In the genomic region with DNA sequence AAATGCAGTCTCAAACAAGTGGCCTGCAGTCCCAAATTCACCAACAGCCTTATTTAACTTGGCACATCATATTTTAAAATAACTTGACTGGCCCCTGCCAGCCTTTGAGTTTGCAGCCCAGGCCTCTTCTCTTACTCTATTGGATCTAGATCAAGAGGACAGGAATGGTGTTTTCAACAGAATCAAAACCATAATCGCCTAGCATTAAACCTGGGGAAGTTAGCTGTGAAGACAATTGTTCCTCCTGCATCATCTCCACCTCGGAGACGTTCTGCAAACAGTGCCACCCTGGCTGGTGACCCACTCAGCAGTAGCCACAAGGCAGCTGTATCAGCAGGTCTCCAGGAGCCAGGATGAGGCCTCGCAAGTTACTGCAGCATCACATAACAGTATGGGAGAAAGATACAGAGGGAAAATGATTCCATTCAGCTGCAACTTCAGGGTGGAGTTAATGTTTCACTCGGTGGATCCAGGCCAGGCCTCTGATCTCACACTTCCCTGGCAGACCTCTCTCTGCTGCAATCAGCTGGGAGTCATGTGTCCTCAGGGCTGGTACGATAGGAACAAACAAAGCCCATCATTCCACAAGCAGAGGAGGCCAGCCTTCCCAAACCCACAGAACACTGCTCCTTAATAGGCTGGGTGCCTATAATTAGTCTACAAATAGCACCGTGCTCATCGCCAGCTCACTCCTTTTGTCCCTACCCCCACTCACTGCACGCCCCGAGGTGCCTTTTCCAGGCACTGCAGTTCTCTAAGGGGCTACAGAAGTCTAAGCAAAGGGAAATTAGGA, we compare ENCODE assay signal across 8 cellular contexts. TPM values are rescaled to one million over a fixed set of nuclear protein-coding genes. Genes with fewer than 3 reads are reported as not detected.
DNase-seq lines count a peak whose midpoint lies in the region; ATAC-seq and TF ChIP-seq lines count a peak whose summit lies in the region.
"Had no signal": no experiment of that assay in that cellular context is flagged by ENCODE, and none has a peak within 500 bp of the region (broad histone marks: within the 10 kb centered on the region; RNA-seq: fewer than 3 reads in every experiment).

No MANE protein-coding gene starts in this region.

- H3K18ac ChIP-seq in IMR-90 (ENCODE audit: low read depth, low read length) = no peak overlapping the region

- H3K4me2 ChIP-seq in IMR-90 (ENCODE audit: low read depth, low read length) = no peak overlapping the region

- H3K14ac ChIP-seq in IMR-90 (replicated peaks; ENCODE audit: low read depth, low read length) = no peak overlapping the region

- H3K79me1 ChIP-seq in IMR-90 (ENCODE audit: low read depth in 1 of 2, low read length in 2 of 2) = no peaks in the 10 kb centered on the region

- H4K8ac ChIP-seq in IMR-90 (ENCODE audit: low read depth in 2 of 2, low read length in 2 of 2) = no peak overlapping the region

- H3K9me3 ChIP-seq in IMR-90 (ENCODE audit: control insufficient read depth, insufficient read depth, low read length) (no peaks in the 10 kb centered on the region), stomach smooth muscle (ENCODE audit: control insufficient read depth in 2 of 2, low read length in 2 of 2) (no peaks in the 10 kb centered on the region), BE2C (no peaks in the 10 kb centered on the region)

- in situ Hi-C loops in IMR-90 (cut with MboI; ENCODE audit: low sequenced_read_pairs) = loop anchor here (5.0 kb wide), 1 partner anchor 152 kb away; no protein-coding TSS in a partner anchor

- no peak overlapping the region for H3K27ac ChIP-seq in IMR-90 (ENCODE audit: insufficient read depth, low read length)
- H3K27ac ChIP-seq in angular gyrus (ENCODE audit: low read depth, low read length) = peak overlapping the region; percentile 58
- H3K27ac ChIP-seq in stomach smooth muscle (ENCODE audit: low read length) = peak overlapping the region; percentile 13

- H3K27me3 ChIP-seq in IMR-90 (ENCODE audit: control insufficient read depth, insufficient read depth, low read length) = no peaks in the 10 kb centered on the region; the same call in 1 of the 2 replicates
- H3K27me3 ChIP-seq in stomach smooth muscle (ENCODE audit: control insufficient read depth in 1 of 2, insufficient read depth in 2 of 2, low read length in 2 of 2) = no peaks in the 10 kb centered on the region
- H3K27me3 ChIP-seq in BE2C = peaks cover 5% of the 10 kb centered on the region; the same call in 1 of the 2 replicates

- peak overlapping the region; percentile 9 for H2AFZ ChIP-seq in IMR-90 (replicated peaks; ENCODE audit: low read length, poor library complexity)

- WGBS in IMR-90 (ENCODE audit: extremely low coverage in 2 of 2, insufficient read length in 1 of 2), 2 experiments = no CpG with 5 or more reads among the region's 10 CpGs

- H4K5ac ChIP-seq in IMR-90 (ENCODE audit: low read depth, low read length) = no peak overlapping the region

- H3K4me1 ChIP-seq in IMR-90 (ENCODE audit: control insufficient read depth, insufficient read depth, low read length) = no peaks in the 10 kb centered on the region
- peaks cover 20% of the 10 kb centered on the region for H3K4me1 ChIP-seq in stomach smooth muscle (ENCODE audit: control insufficient read depth, insufficient read depth, low read length)
- no peaks in the 10 kb centered on the region for H3K4me1 ChIP-seq in BE2C

- CTCF ChIA-PET in IMR-90 (lab: Yijun Ruan, JAX) = no interaction called here

- no peaks in the 10 kb centered on the region for H3K9me1 ChIP-seq in IMR-90 (ENCODE audit: insufficient read depth, low read length)

- no peak overlapping the region for H3K4ac ChIP-seq in IMR-90 (ENCODE audit: low read depth, low read length)

- no peak for TF ChIP-seq CTCF in IMR-90 (conservative IDR thresholded peaks at IDR 0.05; ENCODE audit: low read depth, low read length)
- TF ChIP-seq CTCF in BE2C (IDR thresholded peaks at IDR 0.05; ENCODE audit: low read depth, low read length) = no peak

- BruUV-seq in IMR-90 (replicated peaks; lab: Mats Ljungman, UMichigan) = no TSS peak

- no peak overlapping the region for H2AK5ac ChIP-seq in IMR-90 (ENCODE audit: low read depth, low read length)

- TF ChIP-seq POLR2A in IMR-90 (IDR thresholded peaks at IDR 0.05; ENCODE audit: low read depth, low read length) = no peak

- peak; percentile 77 for ATAC-seq in IMR-90 (ENCODE audit: low read depth)
- ATAC-seq in GM18907 (IDR thresholded peaks at IDR 0.05; ENCODE audit: unreplicated experiment) = no peak
- ATAC-seq in GM19328 (IDR thresholded peaks at IDR 0.05; ENCODE audit: unreplicated experiment) = no peak

- no peak overlapping the region for H3K56ac ChIP-seq in IMR-90 (ENCODE audit: extremely low read depth, insufficient read depth, low read length)

- H4K20me1 ChIP-seq in IMR-90 (ENCODE audit: insufficient read depth, low read length) = no peaks in the 10 kb centered on the region

- POLR2A ChIA-PET in IMR-90 (lab: Charles Lee; ENCODE audit: unreplicated experiment) = no interaction called here

- peak; percentile 64 for DNase-seq in IMR-90
- DNase-seq in inferior parietal cortex (ENCODE audit: extremely low spot score) = peak; percentile 76
- no peak for DNase-seq in BE2C
- DNase-seq: naive B cell had no signal

- dilution Hi-C loops in IMR-90 (cut with HindIII; ENCODE audit: low sequenced_read_pairs, unreplicated experiment) = no loop called here

- no peak overlapping the region for H4K91ac ChIP-seq in IMR-90 (ENCODE audit: insufficient read depth, low read depth, low read length)

- no peak overlapping the region for H3K23ac ChIP-seq in IMR-90 (ENCODE audit: low read depth, low read length)

- H2BK15ac ChIP-seq in IMR-90 (ENCODE audit: low read depth, low read length) = no peak overlapping the region

- H2BK20ac ChIP-seq in IMR-90 (ENCODE audit: low read depth, low read length) = no peak overlapping the region

- H3K9ac ChIP-seq in IMR-90 (ENCODE audit: low read depth, low read length) = no peak overlapping the region
- H3K9ac ChIP-seq in stomach smooth muscle (ENCODE audit: low read length in 2 of 2) = peak overlapping the region in 1 of 2 donors; percentile 47

- H2BK5ac ChIP-seq in IMR-90 (ENCODE audit: low read depth, low read length, poor library complexity, severe bottlenecking) = no peak overlapping the region

- no peak overlapping the region for H2BK120ac ChIP-seq in IMR-90 (ENCODE audit: low read depth, low read length)

- H3K36me3 ChIP-seq in IMR-90 (ENCODE audit: control insufficient read depth, insufficient read depth, low read length) = no peaks in the 10 kb centered on the region
- no peaks in the 10 kb centered on the region for H3K36me3 ChIP-seq in stomach smooth muscle (ENCODE audit: control insufficient read depth in 2 of 2, insufficient read depth in 2 of 2, low read length in 2 of 2)
- no peaks in the 10 kb centered on the region for H3K36me3 ChIP-seq in BE2C

- intact Hi-C loops in IMR-90 (cut with micrococcal nuclease) = loop anchor here (5.0 kb wide), 1 partner anchor 372 kb away; a partner anchor contains a TSS

- TF ChIP-seq RAD21 in IMR-90 (IDR thresholded peaks at IDR 0.05; ENCODE audit: low read length) = no peak

- no peak overlapping the region for H3K4me3 ChIP-seq in IMR-90 (ENCODE audit: insufficient read depth, low read depth, low read length)
- no peak overlapping the region for H3K4me3 ChIP-seq in stomach smooth muscle (ENCODE audit: low read length in 2 of 2)
- no peak overlapping the region for H3K4me3 ChIP-seq in BE2C (ENCODE audit: low read depth, low read length)

- H2AK9ac ChIP-seq in IMR-90 (replicated peaks; ENCODE audit: low read depth, low read length, poor library complexity) = no peak overlapping the region

TF ChIP-seq in IMR-90, 13 proteins besides CTCF, POLR2A, EP300 and RAD21:
- TF ChIP-seq RCOR1 (IDR thresholded peaks at IDR 0.05; ENCODE audit: insufficient replicate concordance, low read length) (no peak), SMC3 (IDR thresholded peaks at IDR 0.05; ENCODE audit: low read depth, low read length) (no peak), CEBPB (IDR thresholded peaks at IDR 0.05; ENCODE audit: low read depth, low read length) (no peak)
- TF ChIP-seq, protein P1, sequence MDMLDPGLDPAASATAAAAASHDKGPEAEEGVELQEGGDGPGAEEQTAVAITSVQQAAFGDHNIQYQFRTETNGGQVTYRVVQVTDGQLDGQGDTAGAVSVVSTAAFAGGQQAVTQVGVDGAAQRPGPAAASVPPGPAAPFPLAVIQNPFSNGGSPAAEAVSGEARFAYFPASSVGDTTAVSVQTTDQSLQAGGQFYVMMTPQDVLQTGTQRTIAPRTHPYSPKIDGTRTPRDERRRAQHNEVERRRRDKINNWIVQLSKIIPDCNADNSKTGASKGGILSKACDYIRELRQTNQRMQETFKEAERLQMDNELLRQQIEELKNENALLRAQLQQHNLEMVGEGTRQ (IDR thresholded peaks at IDR 0.05; ENCODE audit: low read depth, low read length) = peak; percentile 67; the same call in 1 of the 2 replicates
TF ChIP-seq in IMR-90: peak in this region for 1.

RNA-seq across cellular contexts. Expression of a gene that starts 18.6 kb away (rescaled TPM):
- under 0.01 TPM in 2 replicates for total RNA-seq in IMR-90 (2012; rRNA removed)
- polyA plus RNA-seq in IMR-90 (2012; rRNA removed) = 0.05 and 0.10 TPM in 2 replicates
- polyA plus RNA-seq in IMR-90 (2012; cell fraction: cytosol; rRNA removed) = 0.04 TPM in 2 replicates
- 0.01 TPM in 2 replicates for polyA plus RNA-seq in IMR-90 (2012; cell fraction: nucleus; rRNA removed; ENCODE audit: low replicate concordance)
- 0.08 TPM for polyA plus RNA-seq in BE2C (2012; ENCODE audit: insufficient read depth, insufficient read length, low read depth)

RNA-seq across cellular contexts. Expression of a gene that starts 29.8 kb away (rescaled TPM):
- not detected in 2 replicates for total RNA-seq in IMR-90 (2012; rRNA removed)
- not detected in 2 replicates for polyA plus RNA-seq in IMR-90 (2012; rRNA removed)
- not detected in 2 replicates for polyA plus RNA-seq in IMR-90 (2012; cell fraction: cytosol; rRNA removed)
- not detected in 2 replicates for polyA plus RNA-seq in IMR-90 (2012; cell fraction: nucleus; rRNA removed; ENCODE audit: low replicate concordance)
- not detected for polyA plus RNA-seq in BE2C (2012; ENCODE audit: insufficient read depth, insufficient read length, low read depth)

RNA-seq across cellular contexts. Expression of a gene that starts 42.4 kb away (rescaled TPM):
- total RNA-seq in IMR-90 (2012; rRNA removed) = under 0.01 and 0.18 TPM in 2 replicates
- 0.33 and 0.44 TPM in 2 replicates for polyA plus RNA-seq in IMR-90 (2012; rRNA removed)
- 0.12 and 0.30 TPM in 2 replicates for polyA plus RNA-seq in IMR-90 (2012; cell fraction: cytosol; rRNA removed)
- 0.59 and 0.63 TPM in 2 replicates for polyA plus RNA-seq in IMR-90 (2012; cell fraction: nucleus; rRNA removed; ENCODE audit: low replicate concordance)
- 0.29 TPM for polyA plus RNA-seq in BE2C (2012; ENCODE audit: insufficient read depth, insufficient read length, low read depth)

RNA-seq across cellular contexts. Expression of a gene that starts 57.1 kb away (rescaled TPM):
- total RNA-seq in IMR-90 (2012; rRNA removed) = 0.36 and 0.56 TPM in 2 replicates
- polyA plus RNA-seq in IMR-90 (2012; rRNA removed) = 0.14 and 0.15 TPM in 2 replicates
- polyA plus RNA-seq in IMR-90 (2012; cell fraction: cytosol; rRNA removed) = 0.01 and 0.02 TPM in 2 replicates
- polyA plus RNA-seq in IMR-90 (2012; cell fraction: nucleus; rRNA removed; ENCODE audit: low replicate concordance) = 0.08 TPM in 1 of 2 replicates, not detected in the other
- 1.2 TPM for polyA plus RNA-seq in BE2C (2012; ENCODE audit: insufficient read depth, insufficient read length, low read depth)
